Comparison of ENCODE assay signal across 8 cellular contexts in genomic region chrX:17737707-17738001, GRCh38. TPM values are rescaled to one million over a fixed set of nuclear protein-coding genes. Genes with fewer than 3 reads are reported as not detected.
DNase-seq lines count a peak whose midpoint lies in the region; ATAC-seq and TF ChIP-seq lines count a peak whose summit lies in the region.

No MANE protein-coding gene starts in this region.

- H3K9me3 Mint-ChIP-seq in activated CD4-positive, alpha-beta memory T cell treated with anti-CD3 and anti-CD28 coated beads for 36 hours: no peaks in the 10 kb centered on the region

- H3K27ac Mint-ChIP-seq in activated CD4-positive, alpha-beta memory T cell treated with anti-CD3 and anti-CD28 coated beads for 36 hours: peak overlapping the region; percentile 43

- 1% methylated on average over 16 of the region's 16 CpGs for WGBS in sigmoid colon, 2 donors

- no peaks in the 10 kb centered on the region for H3K9me3 ChIP-seq in sigmoid colon

- ATAC-seq in GM19324 (IDR thresholded peaks at IDR 0.05; ENCODE audit: low FRiP score, unreplicated experiment) (no peak), HG03108 (IDR thresholded peaks at IDR 0.05; ENCODE audit: unreplicated experiment) (no peak)

- peak overlapping the region; percentile 75 for H3K4me3 Mint-ChIP-seq in activated CD4-positive, alpha-beta memory T cell treated with anti-CD3 and anti-CD28 coated beads for 36 hours

- H3K36me3 Mint-ChIP-seq in activated CD4-positive, alpha-beta memory T cell treated with anti-CD3 and anti-CD28 coated beads for 36 hours: no peaks in the 10 kb centered on the region

- H3K27ac ChIP-seq in sigmoid colon: peak overlapping the region; percentile 88 to 96 (median 92)

- peaks cover 4% of the 10 kb centered on the region for H3K27me3 Mint-ChIP-seq in activated CD4-positive, alpha-beta memory T cell treated with anti-CD3 and anti-CD28 coated beads for 36 hours

- intact Hi-C loops in activated CD4-positive, alpha-beta memory T cell treated with anti-CD3 and anti-CD28 coated beads for 36 hours (cut with micrococcal nuclease): loop anchor here (1.0 to 5.0 kb wide), 7 partner anchors 33 to 870 kb away; partner anchors contain the start of genes CDKL5 and REPS2
- intact Hi-C loops in sigmoid colon (cut with DNase I): loop anchor here (5.0 kb wide), 2 partner anchors 360 to 1020 kb away; partner anchors contain the start of genes NHS and SYAP1

- peaks cover 0 to 18% (median 0%) of the 10 kb centered on the region in 4 donors for H3K4me1 ChIP-seq in sigmoid colon

- POLR2A ChIA-PET in activated CD4-positive, alpha-beta memory T cell treated with anti-CD3 and anti-CD28 coated beads for 36 hours (lab: Charles Lee): no interaction called here

- H3K4me1 Mint-ChIP-seq in activated CD4-positive, alpha-beta memory T cell treated with anti-CD3 and anti-CD28 coated beads for 36 hours (ENCODE audit: low read depth): peaks cover 22% of the 10 kb centered on the region

- TF ChIP-seq EP300 in sigmoid colon (IDR thresholded peaks at IDR 0.05): no peak

- no peaks in the 10 kb centered on the region for H3K27me3 ChIP-seq in sigmoid colon

- H3K36me3 ChIP-seq in sigmoid colon: no peaks in the 10 kb centered on the region

- CTCF ChIA-PET in activated CD4-positive, alpha-beta memory T cell treated with anti-CD3 and anti-CD28 coated beads for 36 hours (lab: Charles Lee): no interaction called here

- peak; percentile 63 for DNase-seq in activated CD8-positive, alpha-beta memory T cell treated with anti-CD3 and anti-CD28 coated beads for 24 hours
- DNase-seq in activated CD8-positive, alpha-beta memory T cell treated with anti-CD3 and anti-CD28 coated beads, Interleukin-2, amount 50 U/mL, for 48 hours: no peak
- DNase-seq in activated CD4-positive, alpha-beta memory T cell treated with anti-CD3 and anti-CD28 coated beads for 36 hours: peak; percentile 34
- DNase-seq in fibroblast of the aortic adventitia (ENCODE audit: low read depth): no peak
- no peak for DNase-seq in sigmoid colon
- DNase-seq in NCI-H69 (lab: John Stamatoyannopoulos, UW): no peak

- TF ChIP-seq CTCF in fibroblast of the aortic adventitia (IDR thresholded peaks at IDR 0.05; ENCODE audit: insufficient read depth, low read length): no peak
- no peak for TF ChIP-seq CTCF in sigmoid colon (IDR thresholded peaks at IDR 0.05)

- no peak for TF ChIP-seq POLR2A in sigmoid colon (IDR thresholded peaks at IDR 0.05)

- H3K4me3 ChIP-seq in fibroblast of the aortic adventitia (ENCODE audit: low read depth, low read length): peak overlapping the region; percentile 79
- peak overlapping the region; percentile 51 to 61 (median 60) for H3K4me3 ChIP-seq in sigmoid colon

RNA-seq across cellular contexts. Expression of gene SCML1, which starts 0.4 kb away (rescaled TPM):
- total RNA-seq in activated CD4-positive, alpha-beta memory T cell treated with anti-CD3 and anti-CD28 coated beads for 36 hours: 1 to 10 TPM; 3.8 TPM
- 12.0 and 17.7 TPM in 2 replicates for total RNA-seq in fibroblast of the aortic adventitia (ENCODE audit: low replicate concordance)
- total RNA-seq in sigmoid colon: 10 to 100 TPM; 10.7 to 15.3 (median 13.2) TPM
- polyA plus RNA-seq in sigmoid colon: 10 to 100 TPM in 1 of 3 donors, 1 to 10 TPM in 2; 2.4 to 10.2 (median 3.9) TPM

Comparison
In these comparisons a context has a peak if more than half of its experiments do, and no peak if none do; other contexts are left out.
1. DNase-seq: peak in activated CD8-positive, alpha-beta memory T cell treated with anti-CD3 and anti-CD28 coated beads for 24 hours (single experiment) and activated CD4-positive, alpha-beta memory T cell treated with anti-CD3 and anti-CD28 coated beads for 36 hours (single experiment); none in activated CD8-positive, alpha-beta memory T cell treated with anti-CD3 and anti-CD28 coated beads, Interleukin-2, amount 50 U/mL, for 48 hours (single experiment), fibroblast of the aortic adventitia (single experiment), sigmoid colon (single experiment) and NCI-H69 (single experiment).